In genomic region chr3:171811913-171812321, GRCh38 we compare ENCODE assay signal across 14 cellular contexts. TPM values are rescaled to one million over a fixed set of nuclear protein-coding genes. Genes with fewer than 3 reads are reported as not detected.
DNase-seq lines count a peak whose midpoint lies in the region; ATAC-seq and TF ChIP-seq lines count a peak whose summit lies in the region.
"Had no signal": no experiment of that assay in that cellular context is flagged by ENCODE, and none has a peak within 500 bp of the region (broad histone marks: within the 10 kb centered on the region; RNA-seq: fewer than 3 reads in every experiment).

No MANE protein-coding gene starts in this region.

- H3K9me2 ChIP-seq in hepatocyte (replicated peaks; ENCODE audit: insufficient read depth), result no peaks in the 10 kb centered on the region

- no peak overlapping the region for H3K4me3 ChIP-seq in left ventricle myocardium inferior
- no peak overlapping the region for H3K4me3 ChIP-seq in astrocyte of the spinal cord (ENCODE audit: low read depth, low read length)
- no peak overlapping the region for H3K4me3 ChIP-seq in hepatocyte
- H3K4me3 ChIP-seq in transverse colon, result no peak overlapping the region

- peaks cover 10% of the 10 kb centered on the region for H3K79me2 ChIP-seq in hepatocyte

- WGBS in hepatocyte (ENCODE audit: low lambda C conversion rate, missing lambda C conversion rate), result 79% methylated on average over 9 of the region's 9 CpGs
- 93% methylated on average over 5 to 9 of the region's 9 CpGs for WGBS in transverse colon (ENCODE audit: low coverage in 1 of 2), 2 donors

- H3K36me3 ChIP-seq in left ventricle myocardium inferior (no peaks in the 10 kb centered on the region), hepatocyte (replicated peaks; ENCODE audit: insufficient read depth, low read depth) (no peaks in the 10 kb centered on the region), transverse colon (no peaks in the 10 kb centered on the region)

- in situ Hi-C loops in astrocyte of the spinal cord (cut with HindIII; ENCODE audit: low sequenced_read_pairs), result no loop called here
- in situ Hi-C loops in transverse colon (cut with MboI; ENCODE audit: low pct_ligation_motif_present in 1 of 4, low pct_unique_long_range_greater_than_20kb in 1 of 4, low sequenced_read_pairs in 3 of 4), result no loop called here

- H3K27ac ChIP-seq in left ventricle myocardium inferior (replicated peaks) (peak overlapping the region; percentile 97), hepatocyte (peak overlapping the region; percentile 96), transverse colon (peak overlapping the region; percentile 91 to 98 (median 95))

- H3K9me3 ChIP-seq in left ventricle myocardium inferior (replicated peaks) (no peaks in the 10 kb centered on the region), hepatocyte (ENCODE audit: low read depth) (no peaks in the 10 kb centered on the region), transverse colon (no peaks in the 10 kb centered on the region)

- no peak for ATAC-seq in Right ventricle myocardium superior (ENCODE audit: poor library complexity)
- no peak for ATAC-seq in GM21576 (IDR thresholded peaks at IDR 0.05; ENCODE audit: unreplicated experiment)

- no peak overlapping the region for H2AFZ ChIP-seq in hepatocyte

- H3K27me3 ChIP-seq in left ventricle myocardium inferior (ENCODE audit: low read depth) (no peaks in the 10 kb centered on the region), hepatocyte (no peaks in the 10 kb centered on the region), transverse colon (no peaks in the 10 kb centered on the region)

- DNase-seq in left ventricle myocardium inferior (no peak), Right ventricle myocardium superior (no peak), astrocyte of the spinal cord (ENCODE audit: low read depth, low spot score) (peak; percentile 37), hepatocyte (ENCODE audit: low spot score) (peak; percentile 40), transverse colon (no peak), amniotic stem cell (lab: John Stamatoyannopoulos, UW) (no peak), SIG-M5 treated with dmso at 0.1 percent for 504 hours (lab: John Stamatoyannopoulos, UW; ENCODE audit: unreplicated experiment) (no peak)
- DNase-seq: activated CD4-positive, alpha-beta T cell treated with anti-CD3 and anti-CD28 coated beads, Interleukin-2, amount 10 ng/mL, durations not matched to agents 24 days and 14 days; activated gamma-delta T cell treated with Interleukin-2 at 50 U/mL for 16 hours; KG1; NCI-H2171; posterior cingulate gyrus had no signal

- H3K4me1 ChIP-seq in left ventricle myocardium inferior (peaks cover 27% of the 10 kb centered on the region), hepatocyte (ENCODE audit: insufficient read depth) (peaks cover 14% of the 10 kb centered on the region), transverse colon (peaks cover 6 to 22% (median 13%) of the 10 kb centered on the region in 4 donors)

- TF ChIP-seq EP300 in transverse colon (IDR thresholded peaks at IDR 0.05; ENCODE audit: low read depth), result no peak

- no peaks in the 10 kb centered on the region for H4K20me1 ChIP-seq in hepatocyte (ENCODE audit: insufficient read depth, poor library complexity, severe bottlenecking)

- intact Hi-C loops in left ventricle myocardium inferior (cut with micrococcal nuclease) (no loop called here), Right ventricle myocardium superior (cut with DNase I) (no loop called here), transverse colon (cut with DNase I; ENCODE audit: low total_unique reads) (no loop called here)

- no peak for TF ChIP-seq POLR2A in transverse colon (IDR thresholded peaks at IDR 0.05)

- H3K4me2 ChIP-seq in hepatocyte, result no peak overlapping the region

- TF ChIP-seq CTCF in left ventricle myocardium inferior (IDR thresholded peaks at IDR 0.05; ENCODE audit: borderline replicate concordance) (no peak), astrocyte of the spinal cord (IDR thresholded peaks at IDR 0.05; ENCODE audit: low read depth, low read length) (no peak), hepatocyte (IDR thresholded peaks at IDR 0.05; ENCODE audit: poor library complexity) (no peak), transverse colon (IDR thresholded peaks at IDR 0.05) (no peak)

RNA-seq across cellular contexts. Expression of gene PLD1, which starts 1.6 kb away (rescaled TPM):
- 59.5 TPM for total RNA-seq in left ventricle myocardium inferior
- 64.3 TPM for total RNA-seq in Right ventricle myocardium superior
- total RNA-seq in hepatocyte, result 63.3 and 71.1 TPM in 2 replicates
- 29.4 and 42.1 TPM in 2 replicates for polyA plus RNA-seq in hepatocyte
- 10 to 100 TPM; 52.1 to 88.3 (median 77.4) TPM for total RNA-seq in transverse colon

RNA-seq across cellular contexts. Expression of gene TMEM212, which starts 31.2 kb away (rescaled TPM):
- total RNA-seq in left ventricle myocardium inferior (not detected), Right ventricle myocardium superior (not detected), hepatocyte (not detected in 2 replicates), transverse colon (not detected)
- not detected in 2 replicates for polyA plus RNA-seq in hepatocyte
- total RNA-seq: activated CD4-positive, alpha-beta T cell treated with anti-CD3 and anti-CD28 coated beads, Interleukin-2, amount 10 ng/mL, durations not matched to agents 24 days and 14 days; SK-MEL-5 had no signal

Comparison
In these comparisons a context has a peak if more than half of its experiments do, and no peak if none do; other contexts are left out.
1. DNase-seq: peak in astrocyte of the spinal cord (single experiment) and hepatocyte (single experiment); none in left ventricle myocardium inferior (single experiment), Right ventricle myocardium superior (single experiment), transverse colon (single experiment), amniotic stem cell (single experiment) and SIG-M5 treated with dmso at 0.1 percent for 504 hours (single experiment).
2. Peak in every context shown above with its lines, with median percentiles within 50 percentile points of each other: H3K27ac ChIP-seq.